14 cellular contexts compared by ENCODE assay signal in the genomic region with DNA sequence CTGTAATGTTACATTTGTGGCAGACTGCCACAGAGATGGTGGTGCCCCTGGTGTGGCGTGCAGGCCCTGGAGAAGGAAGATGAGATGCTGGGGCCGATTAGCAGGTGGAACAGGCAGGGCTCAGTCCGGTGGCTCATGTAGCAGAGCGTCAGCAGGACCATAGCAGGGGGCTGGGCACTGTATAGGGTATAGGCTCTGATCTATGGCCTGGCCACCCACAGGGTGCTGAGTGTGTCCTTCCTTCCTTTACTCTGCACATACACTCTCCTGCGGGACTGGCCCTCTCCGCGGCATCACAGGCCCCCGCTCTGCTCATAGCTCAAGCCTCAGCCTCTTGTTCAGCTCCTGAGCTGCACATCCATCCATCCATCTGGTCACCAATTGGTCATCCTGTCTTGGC.
DNase-seq lines count a peak whose midpoint lies in the region; ATAC-seq, FAIRE-seq and TF ChIP-seq lines count a peak whose summit lies in the region.
"Had no signal": no experiment of that assay in that cellular context is flagged by ENCODE, and none has a peak within 500 bp of the region (broad histone marks: within the 10 kb centered on the region; RNA-seq: fewer than 3 reads in every experiment).

No MANE protein-coding gene starts in this region.

- 73% methylated on average over 8 of the region's 8 CpGs for WGBS in HepG2 (ENCODE audit: low lambda C conversion rate)

- POLR2A ChIA-PET in activated CD4-positive, alpha-beta T cell treated with anti-CD3 and anti-CD28 coated beads, Interleukin-2, amount 10 ng/mL, durations not matched to agents 7 days and 5 days (lab: Charles Lee) = interaction anchor here (0.7 kb wide), 1 partner anchor 94 kb away, joined by 3 read pairs; no protein-coding TSS in a partner anchor
- POLR2A ChIA-PET in HepG2 (lab: Yijun Ruan, JAX) = no interaction called here

- H3K4me1 ChIP-seq in HepG2 (ENCODE audit: insufficient read depth, low read length) (peaks cover 42% of the 10 kb centered on the region), upper lobe of right lung (no peaks in the 10 kb centered on the region)

- peak; percentile 20 for DNase-seq in activated CD4-positive, alpha-beta T cell treated with anti-CD3 and anti-CD28 coated beads, Interleukin-2, amount 10 ng/mL, durations not matched to agents 24 days and 14 days
- DNase-seq in activated CD4-positive, alpha-beta T cell treated with anti-CD3 and anti-CD28 coated beads, Interleukin-2, amount 10 ng/mL, durations not matched to agents 7 days and 5 days = no peak
- DNase-seq in HepG2 (ENCODE audit: low spot score) = no peak
- no peak for DNase-seq in progenitor cell of endocrine pancreas (ENCODE audit: low spot score, unreplicated experiment)
- DNase-seq in upper lobe of right lung = no peak
- DNase-seq in coronary artery (ENCODE audit: low spot score) = no peak
- no peak for DNase-seq in NCI-H345 treated with DMSO at 0.1 percent for 48 hours (lab: John Stamatoyannopoulos, UW; ENCODE audit: unreplicated experiment)
- DNase-seq: CD4-positive, CD25-positive, alpha-beta regulatory T cell; DMS53; GF-D8; HCEC 1CT; HFFc6 had no signal

- ATAC-seq in HepG2 = peak; percentile 10; the same call in 1 of the 3 replicates
- peak; percentile 45 for ATAC-seq in upper lobe of right lung
- no peak for ATAC-seq in HG02970 (IDR thresholded peaks at IDR 0.05; ENCODE audit: low FRiP score, unreplicated experiment)

- TF ChIP-seq EP300 in HepG2 (IDR thresholded peaks at IDR 0.05; ENCODE audit: low read depth in 2 of 2, low read length in 2 of 2) (no peak), HepG2 (CRISPR knock-in tag; IDR thresholded peaks at IDR 0.05; ENCODE audit: borderline replicate concordance) (no peak)

- FAIRE-seq in HepG2 (lab: Jason Lieb, UNC) = no peak

- H3K27me3 Mint-ChIP-seq in activated CD4-positive, alpha-beta T cell treated with anti-CD3 and anti-CD28 coated beads, Interleukin-2, amount 10 ng/mL, durations not matched to agents 24 days and 14 days = peaks cover 9% of the 10 kb centered on the region
- peaks cover 2% of the 10 kb centered on the region for H3K27me3 Mint-ChIP-seq in activated CD4-positive, alpha-beta T cell treated with anti-CD3 and anti-CD28 coated beads, Interleukin-2, amount 10 ng/mL, durations not matched to agents 7 days and 5 days
- H3K27me3 Mint-ChIP-seq in progenitor cell of endocrine pancreas = no peaks in the 10 kb centered on the region

- H3K27me3 ChIP-seq in HepG2 (ENCODE audit: control insufficient read depth in 1 of 2, insufficient read depth in 2 of 2, low read length in 2 of 2) (no peaks in the 10 kb centered on the region), upper lobe of right lung (no peaks in the 10 kb centered on the region)

- H3K9me3 ChIP-seq in HepG2 (ENCODE audit: low read length) (no peaks in the 10 kb centered on the region), upper lobe of right lung (no peaks in the 10 kb centered on the region)

- TF ChIP-seq RAD21 in HepG2 (CRISPR knock-in tag; IDR thresholded peaks at IDR 0.05) = no peak

- no peak for TF ChIP-seq CTCF in HepG2 (CRISPR knock-in tag; IDR thresholded peaks at IDR 0.05)
- TF ChIP-seq CTCF in progenitor cell of endocrine pancreas (IDR thresholded peaks at IDR 0.05; ENCODE audit: unreplicated experiment) = no peak
- no peak for TF ChIP-seq CTCF in upper lobe of right lung (IDR thresholded peaks at IDR 0.05)
- TF ChIP-seq CTCF in coronary artery (IDR thresholded peaks at IDR 0.05) = no peak

- no peak overlapping the region for H3K27ac ChIP-seq in HepG2 (ENCODE audit: extremely low read length, insufficient read depth, low read length)
- H3K27ac ChIP-seq in upper lobe of right lung = no peak overlapping the region
- no peak overlapping the region for H3K27ac ChIP-seq in coronary artery
- H3K27ac ChIP-seq: 22Rv1 had no signal

- in situ Hi-C loops in HepG2 (cut with HindIII; ENCODE audit: extremely low pct_ligation_motif_present, low pct_unique_long_range_greater_than_20kb) = no loop called here

- H3K9ac ChIP-seq in HepG2 (ENCODE audit: insufficient read depth, low read depth, low read length) = no peak overlapping the region

- no peak for TF ChIP-seq POLR2A in HepG2 (IDR thresholded peaks at IDR 0.05; ENCODE audit: insufficient read depth in 1 of 2, low read depth in 2 of 2, low read length in 2 of 2)

- intact Hi-C loops in activated CD4-positive, alpha-beta T cell treated with anti-CD3 and anti-CD28 coated beads, Interleukin-2, amount 10 ng/mL, durations not matched to agents 24 days and 14 days (cut with micrococcal nuclease) = no loop called here
- intact Hi-C loops in HepG2 (cut with micrococcal nuclease; ENCODE audit: unreplicated experiment) = no loop called here
- intact Hi-C loops in upper lobe of right lung (cut with DNase I) = no loop called here

- no peaks in the 10 kb centered on the region for H3K79me2 ChIP-seq in HepG2 (ENCODE audit: insufficient read depth, low read length)

- BruUV-seq in HepG2 (replicated peaks; lab: Mats Ljungman, UMichigan) = no TSS peak

- H3K4me1 Mint-ChIP-seq in activated CD4-positive, alpha-beta T cell treated with anti-CD3 and anti-CD28 coated beads, Interleukin-2, amount 10 ng/mL, durations not matched to agents 24 days and 14 days = no peaks in the 10 kb centered on the region
- H3K4me1 Mint-ChIP-seq in activated CD4-positive, alpha-beta T cell treated with anti-CD3 and anti-CD28 coated beads, Interleukin-2, amount 10 ng/mL, durations not matched to agents 7 days and 5 days = no peaks in the 10 kb centered on the region
- peaks cover 39% of the 10 kb centered on the region for H3K4me1 Mint-ChIP-seq in progenitor cell of endocrine pancreas (ENCODE audit: low read depth)
- H3K4me1 Mint-ChIP-seq: CD4-positive, CD25-positive, alpha-beta regulatory T cell had no signal

- no peak overlapping the region; the same call in 1 of the 2 replicates for H3K4me2 ChIP-seq in HepG2 (ENCODE audit: low read depth, low read length)

- no peak overlapping the region for H3K27ac Mint-ChIP-seq in activated CD4-positive, alpha-beta T cell treated with anti-CD3 and anti-CD28 coated beads, Interleukin-2, amount 10 ng/mL, durations not matched to agents 24 days and 14 days
- H3K27ac Mint-ChIP-seq in activated CD4-positive, alpha-beta T cell treated with anti-CD3 and anti-CD28 coated beads, Interleukin-2, amount 10 ng/mL, durations not matched to agents 7 days and 5 days = no peak overlapping the region
- peak overlapping the region; percentile 87 for H3K27ac Mint-ChIP-seq in progenitor cell of endocrine pancreas
- H3K27ac Mint-ChIP-seq: CD4-positive, CD25-positive, alpha-beta regulatory T cell; HFFc6 had no signal

- H3K36me3 Mint-ChIP-seq in activated CD4-positive, alpha-beta T cell treated with anti-CD3 and anti-CD28 coated beads, Interleukin-2, amount 10 ng/mL, durations not matched to agents 24 days and 14 days (ENCODE audit: low read depth) = no peaks in the 10 kb centered on the region
- H3K36me3 Mint-ChIP-seq in activated CD4-positive, alpha-beta T cell treated with anti-CD3 and anti-CD28 coated beads, Interleukin-2, amount 10 ng/mL, durations not matched to agents 7 days and 5 days (ENCODE audit: low read depth) = no peaks in the 10 kb centered on the region
- no peaks in the 10 kb centered on the region for H3K36me3 Mint-ChIP-seq in progenitor cell of endocrine pancreas (ENCODE audit: insufficient read depth)
- H3K36me3 Mint-ChIP-seq: CD4-positive, CD25-positive, alpha-beta regulatory T cell had no signal

- no peaks in the 10 kb centered on the region for H3K9me3 Mint-ChIP-seq in activated CD4-positive, alpha-beta T cell treated with anti-CD3 and anti-CD28 coated beads, Interleukin-2, amount 10 ng/mL, durations not matched to agents 24 days and 14 days
- no peaks in the 10 kb centered on the region for H3K9me3 Mint-ChIP-seq in activated CD4-positive, alpha-beta T cell treated with anti-CD3 and anti-CD28 coated beads, Interleukin-2, amount 10 ng/mL, durations not matched to agents 7 days and 5 days
- no peaks in the 10 kb centered on the region for H3K9me3 Mint-ChIP-seq in progenitor cell of endocrine pancreas (ENCODE audit: low read depth)
- H3K9me3 Mint-ChIP-seq: CD4-positive, CD25-positive, alpha-beta regulatory T cell; HFFc6 had no signal

- no peak overlapping the region for H3K4me3 ChIP-seq in HepG2 (replicated peaks in 1 of 3; ENCODE audit: insufficient read depth in 1 of 3, low read depth in 2 of 3, low read length in 3 of 3)
- no peak overlapping the region for H3K4me3 ChIP-seq in upper lobe of right lung
- no peak overlapping the region for H3K4me3 ChIP-seq in coronary artery

- H2AFZ ChIP-seq in HepG2 (ENCODE audit: low read length) = no peak overlapping the region

- CTCF ChIA-PET in activated CD4-positive, alpha-beta T cell treated with anti-CD3 and anti-CD28 coated beads, Interleukin-2, amount 10 ng/mL, durations not matched to agents 7 days and 5 days (lab: Charles Lee) = no interaction called here
- CTCF ChIA-PET in HepG2 (lab: Yijun Ruan, JAX; ENCODE audit: low intra/inter-chr PET ratio, low total read pairs) = no interaction called here

- no peak overlapping the region for H3K4me3 Mint-ChIP-seq in activated CD4-positive, alpha-beta T cell treated with anti-CD3 and anti-CD28 coated beads, Interleukin-2, amount 10 ng/mL, durations not matched to agents 24 days and 14 days
- H3K4me3 Mint-ChIP-seq in activated CD4-positive, alpha-beta T cell treated with anti-CD3 and anti-CD28 coated beads, Interleukin-2, amount 10 ng/mL, durations not matched to agents 7 days and 5 days = no peak overlapping the region
- H3K4me3 Mint-ChIP-seq in progenitor cell of endocrine pancreas (ENCODE audit: low read depth) = no peak overlapping the region
- H3K4me3 Mint-ChIP-seq: CD4-positive, CD25-positive, alpha-beta regulatory T cell; HFFc6 had no signal

- no peaks in the 10 kb centered on the region for H4K20me1 ChIP-seq in HepG2 (ENCODE audit: insufficient read depth, low read length)

- H3K36me3 ChIP-seq in HepG2 (replicated peaks in 1 of 2; ENCODE audit: control insufficient read depth in 1 of 2, insufficient read depth in 2 of 2, low read length in 2 of 2) (no peaks in the 10 kb centered on the region), upper lobe of right lung (no peaks in the 10 kb centered on the region)

TF ChIP-seq in HepG2, 621 proteins besides CTCF, POLR2A, EP300 and RAD21 (continues in another document):
- TF ChIP-seq, protein P1, sequence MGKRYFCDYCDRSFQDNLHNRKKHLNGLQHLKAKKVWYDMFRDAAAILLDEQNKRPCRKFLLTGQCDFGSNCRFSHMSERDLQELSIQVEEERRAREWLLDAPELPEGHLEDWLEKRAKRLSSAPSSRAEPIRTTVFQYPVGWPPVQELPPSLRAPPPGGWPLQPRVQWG (CRISPR knock-in tag; IDR thresholded peaks at IDR 0.05; ENCODE audit: borderline replicate concordance, low read depth) = no peak
- no peak for TF ChIP-seq MYNN (CRISPR knock-in tag; IDR thresholded peaks at IDR 0.05; ENCODE audit: low read depth)
